ENCODE assay signal across 8 cellular contexts in genomic region chr9:38066167-38066906, GRCh38. TPM values are rescaled to one million over a fixed set of nuclear protein-coding genes. Genes with fewer than 3 reads are reported as not detected.
A peak's percentile ranks its signal among the peaks of the same experiment; 100 is the strongest.
DNase-seq lines count a peak whose midpoint lies in the region; FAIRE-seq and TF ChIP-seq lines count a peak whose summit lies in the region.

No MANE protein-coding gene starts in this region.

- CTCF ChIA-PET in CD8-positive, alpha-beta memory T cell (lab: Charles Lee): interaction anchor here (1.5 kb wide), 1 partner anchor 152 kb away, joined by 5 read pairs; no protein-coding TSS in a partner anchor

- H3K36me3 ChIP-seq in CD8-positive, alpha-beta memory T cell (ENCODE audit: insufficient read depth, low read length): no peaks in the 10 kb centered on the region
- H3K36me3 ChIP-seq in ectodermal cell (ENCODE audit: control insufficient read depth, insufficient read depth, low read length) (no peaks in the 10 kb centered on the region), neural progenitor cell (no peaks in the 10 kb centered on the region)

- peaks cover 24% of the 10 kb centered on the region for H4K20me1 ChIP-seq in neural progenitor cell (ENCODE audit: low read depth)

- H3K4me1 Mint-ChIP-seq in CD8-positive, alpha-beta memory T cell: peaks cover 13 to 27% (median 25%) of the 10 kb centered on the region in 3 donors
- peaks cover 62% of the 10 kb centered on the region for H3K4me1 Mint-ChIP-seq in neural progenitor cell

- H3K9ac ChIP-seq in neural progenitor cell: no peak overlapping the region

- H3K79me2 ChIP-seq in neural progenitor cell (ENCODE audit: low read depth): no peaks in the 10 kb centered on the region

- TF ChIP-seq CTCF in neural progenitor cell (IDR thresholded peaks at IDR 0.05): peak; percentile 29

- H3K9me3 Mint-ChIP-seq in CD8-positive, alpha-beta memory T cell: no peaks in the 10 kb centered on the region
- H3K9me3 Mint-ChIP-seq in neural progenitor cell: no peaks in the 10 kb centered on the region

- POLR2A ChIA-PET in CD8-positive, alpha-beta memory T cell (lab: Charles Lee): no interaction called here

- H3F3A ChIP-seq in neural progenitor cell (ENCODE audit: low read depth): peaks cover 30% of the 10 kb centered on the region

- peaks cover 19% of the 10 kb centered on the region for H3K4me1 ChIP-seq in CD8-positive, alpha-beta memory T cell (ENCODE audit: insufficient read depth, low read length)
- H3K4me1 ChIP-seq in ectodermal cell (ENCODE audit: control insufficient read depth, insufficient read depth, low read length): peaks cover 55% of the 10 kb centered on the region
- peaks cover 34% of the 10 kb centered on the region for H3K4me1 ChIP-seq in neural progenitor cell

- H3K36me3 Mint-ChIP-seq in CD8-positive, alpha-beta memory T cell: no peaks in the 10 kb centered on the region
- peaks cover 3% of the 10 kb centered on the region for H3K36me3 Mint-ChIP-seq in neural progenitor cell

- H3K4me2 ChIP-seq in neural progenitor cell: peak overlapping the region; percentile 97

- WGBS in ectodermal cell, 2 experiments: 61 to 63% methylated on average over 7 of the region's 7 CpGs

- H2AFZ ChIP-seq in neural progenitor cell (replicated peaks): no peak overlapping the region

- no peaks in the 10 kb centered on the region for H3K9me3 ChIP-seq in CD8-positive, alpha-beta memory T cell (ENCODE audit: low read length)
- H3K9me3 ChIP-seq in ectodermal cell (ENCODE audit: control insufficient read depth, low read length) (no peaks in the 10 kb centered on the region), neural progenitor cell (ENCODE audit: low read depth) (no peaks in the 10 kb centered on the region)

- H3K27me3 Mint-ChIP-seq in CD8-positive, alpha-beta memory T cell: peaks cover 13 to 16% of the 10 kb centered on the region in 2 donors
- H3K27me3 Mint-ChIP-seq in neural progenitor cell (ENCODE audit: insufficient read depth, low read depth): peaks cover 33% of the 10 kb centered on the region

- H3K27me3 ChIP-seq in CD8-positive, alpha-beta memory T cell (ENCODE audit: insufficient read depth, low read length, poor library complexity, severe bottlenecking): no peaks in the 10 kb centered on the region
- peaks cover 37% of the 10 kb centered on the region for H3K27me3 ChIP-seq in ectodermal cell (ENCODE audit: control insufficient read depth, insufficient read depth, low read length, poor library complexity, severe bottlenecking)
- H3K27me3 ChIP-seq in neural progenitor cell: peaks cover 48% of the 10 kb centered on the region

- no peak for FAIRE-seq in frontal cortex (lab: Jason Lieb, UNC)

- H3K27ac Mint-ChIP-seq in CD8-positive, alpha-beta memory T cell: peak overlapping the region in 2 of 8 donors; percentile 44 to 47
- no peak overlapping the region for H3K27ac Mint-ChIP-seq in neural progenitor cell

- H3K4me3 Mint-ChIP-seq in CD8-positive, alpha-beta memory T cell: peak overlapping the region; percentile 3 to 90 (median 85)
- peak overlapping the region; percentile 92 for H3K4me3 Mint-ChIP-seq in neural progenitor cell

- no peak overlapping the region for H3K4me3 ChIP-seq in CD8-positive, alpha-beta memory T cell (ENCODE audit: low read length)
- peak overlapping the region; percentile 63 for H3K4me3 ChIP-seq in ectodermal cell (ENCODE audit: insufficient read depth, low read depth, low read length)
- H3K4me3 ChIP-seq in neural progenitor cell: peak overlapping the region; percentile 79

- no peak for DNase-seq in CD8-positive, alpha-beta memory T cell
- DNase-seq in NCI-H1105 treated with DMSO at 0.1 percent for 48 hours (lab: John Stamatoyannopoulos, UW) (peak; percentile 51), neural progenitor cell (ENCODE audit: low spot score) (peak; percentile 48), frontal cortex (ENCODE audit: low spot score in 2 of 2) (no peak), NOMO-1 treated with DMSO at 0.1 percent for 48 hours (lab: John Stamatoyannopoulos, UW; ENCODE audit: unreplicated experiment) (no peak)
- DNase-seq in stimulated activated CD4-positive, alpha-beta T cell treated with anti-CD3 and anti-CD28 coated beads, Interleukin-4, amount 100 ng/mL, for 1 hour: no peak
- no peak for DNase-seq in effector CD4-positive, alpha-beta T cell

- no peak overlapping the region for H3K27ac ChIP-seq in CD8-positive, alpha-beta memory T cell (ENCODE audit: low read depth, low read length)
- H3K27ac ChIP-seq in ectodermal cell (ENCODE audit: insufficient read depth, low read depth, low read length, poor library complexity, severe bottlenecking) (no peak overlapping the region), neural progenitor cell (no peak overlapping the region)

RNA-seq across cellular contexts. Expression of gene SHB, which starts 2.7 kb away (rescaled TPM):
- total RNA-seq in CD8-positive, alpha-beta memory T cell: 1 to 10 TPM; 1.8 TPM
- 0.64 TPM for polyA plus RNA-seq in CD8-positive, alpha-beta memory T cell
- 6.5 TPM for polyA plus RNA-seq in ectodermal cell (2013, experiment 1 of 4)
- polyA plus RNA-seq in ectodermal cell (2013, experiment 2 of 4): 7.3 TPM
- polyA plus RNA-seq in ectodermal cell (2013, experiment 3 of 4): 6.0 TPM
- 6.8 TPM for polyA plus RNA-seq in ectodermal cell (2013, experiment 4 of 4)
- total RNA-seq in neural progenitor cell (ENCODE audit: low replicate concordance) (1.1 and 4.1 TPM in 2 replicates), frontal cortex (12.2 TPM)

Comparison
In these comparisons a context has a peak if more than half of its experiments do, and no peak if none do; other contexts are left out.
1. DNase-seq: peak in NCI-H1105 treated with DMSO at 0.1 percent for 48 hours (single experiment) and neural progenitor cell (single experiment); none in CD8-positive, alpha-beta memory T cell (0 of 5), frontal cortex (0 of 2), stimulated activated CD4-positive, alpha-beta T cell treated with anti-CD3 and anti-CD28 coated beads, Interleukin-4, amount 100 ng/mL, for 1 hour (single experiment), NOMO-1 treated with DMSO at 0.1 percent for 48 hours (single experiment) and effector CD4-positive, alpha-beta T cell (single experiment).